Comparison of ENCODE assay signal across 21 cellular contexts in genomic region chr16:79365687-79366086, GRCh38.
DNase-seq lines count a peak whose midpoint lies in the region; ATAC-seq lines count a peak whose summit lies in the region.
"Had no signal": no experiment of that assay in that cellular context is flagged by ENCODE, and none has a peak within 500 bp of the region (broad histone marks: within the 10 kb centered on the region; RNA-seq: fewer than 3 reads in every experiment).

No MANE protein-coding gene starts in this region.

- peaks cover 2% of the 10 kb centered on the region for H3K36me3 Mint-ChIP-seq in activated T-helper 17 cell treated with anti-CD3 and anti-CD28 coated beads, Interleukin-2, amount 50 U/mL, for 72 hours (ENCODE audit: low read depth)
- H3K36me3 Mint-ChIP-seq: CD4-positive, alpha-beta memory T cell had no signal

- peaks cover 12% of the 10 kb centered on the region for H3K9me3 Mint-ChIP-seq in activated T-helper 17 cell treated with anti-CD3 and anti-CD28 coated beads, Interleukin-2, amount 50 U/mL, for 72 hours

- no peak for DNase-seq in sciatic nerve (ENCODE audit: low spot score)
- no peak for DNase-seq in NCI-H1092 treated with DMSO at 0.1 percent for 48 hours (lab: John Stamatoyannopoulos, UW)
- DNase-seq in NCI-H2107 treated with DMSO at 0.1 percent for 48 hours (lab: John Stamatoyannopoulos, UW; ENCODE audit: unreplicated experiment): no peak
- no peak for DNase-seq in dermis blood vessel endothelial cell
- DNase-seq: 8988T; ACHN; AML-193; CD4-positive, alpha-beta memory T cell; CD4-positive, CD25-positive, alpha-beta regulatory T cell; CD8-positive, alpha-beta memory T cell; COR-L47; DMS 273 treated with DMSO at 0.1 percent for 48 hours; DMS153; DMS53; DMS79; DND-41; EL; GDM1 had no signal

- H3K4me1 Mint-ChIP-seq in activated T-helper 17 cell treated with anti-CD3 and anti-CD28 coated beads, Interleukin-2, amount 50 U/mL, for 72 hours: peaks cover 29% of the 10 kb centered on the region
- H3K4me1 Mint-ChIP-seq: B cell had no signal

- peak overlapping the region; percentile 13 for H3K27ac Mint-ChIP-seq in activated T-helper 17 cell treated with anti-CD3 and anti-CD28 coated beads, Interleukin-2, amount 50 U/mL, for 72 hours
- H3K27ac Mint-ChIP-seq: B cell; CD4-positive, CD25-positive, alpha-beta regulatory T cell had no signal

- H3K27me3 Mint-ChIP-seq in activated T-helper 17 cell treated with anti-CD3 and anti-CD28 coated beads, Interleukin-2, amount 50 U/mL, for 72 hours: no peaks in the 10 kb centered on the region

- H3K4me3 Mint-ChIP-seq in activated T-helper 17 cell treated with anti-CD3 and anti-CD28 coated beads, Interleukin-2, amount 50 U/mL, for 72 hours: no peak overlapping the region
- H3K4me3 Mint-ChIP-seq: B cell; CD4-positive, alpha-beta memory T cell; CD4-positive, CD25-positive, alpha-beta regulatory T cell; CD8-positive, alpha-beta memory T cell had no signal

- no peak for ATAC-seq in activated T-helper 17 cell treated with anti-CD3 and anti-CD28 coated beads, Interleukin-2, amount 50 U/mL, for 72 hours (replicated peaks)
- ATAC-seq in sciatic nerve: peak; percentile 69
- ATAC-seq: GM12878 had no signal

- intact Hi-C loops in sciatic nerve (cut with DNase I): no loop called here
